Comparison of ENCODE assay signal across 10 cellular contexts in genomic region chr12:66964629-66965028, GRCh38.
DNase-seq lines count a peak whose midpoint lies in the region; ATAC-seq and TF ChIP-seq lines count a peak whose summit lies in the region.
"Had no signal": no experiment of that assay in that cellular context is flagged by ENCODE, and none has a peak within 500 bp of the region (broad histone marks: within the 10 kb centered on the region; RNA-seq: fewer than 3 reads in every experiment).

No MANE protein-coding gene starts in this region.

- no peak overlapping the region for H3K4me3 ChIP-seq in DND-41 (ENCODE audit: low read depth in 1 of 2, low read length in 2 of 2)
- no peak overlapping the region for H3K4me3 ChIP-seq in neural cell (ENCODE audit: low read length)
- H3K4me3 ChIP-seq in upper lobe of right lung, result no peak overlapping the region
- H3K4me3 ChIP-seq in osteoblast (ENCODE audit: insufficient read depth, low read length), result no peak overlapping the region
- H3K4me3 ChIP-seq: gastroesophageal sphincter had no signal

- peak overlapping the region; percentile 93 for H3K27ac Mint-ChIP-seq in activated naive CD4-positive, alpha-beta T cell treated with anti-CD3 and anti-CD28 coated beads, Interleukin-2, amount 50 U/mL, for 24 hours
- no peak overlapping the region for H3K27ac Mint-ChIP-seq in endothelial cell (ENCODE audit: unreplicated experiment)

- no peaks in the 10 kb centered on the region for H3K79me2 ChIP-seq in DND-41 (ENCODE audit: insufficient read depth, low read length)
- H3K79me2 ChIP-seq in neural cell (replicated peaks; ENCODE audit: insufficient read depth, low read length), result no peaks in the 10 kb centered on the region
- no peaks in the 10 kb centered on the region for H3K79me2 ChIP-seq in osteoblast (ENCODE audit: insufficient read depth, low read length)

- no peak for TF ChIP-seq CTCF in DND-41 (IDR thresholded peaks at IDR 0.05; ENCODE audit: borderline replicate concordance, extremely low read depth, low read length, poor library complexity, severe bottlenecking)
- no peak for TF ChIP-seq CTCF in neural cell (IDR thresholded peaks at IDR 0.05; ENCODE audit: poor library complexity, severe bottlenecking)
- no peak for TF ChIP-seq CTCF in upper lobe of right lung (IDR thresholded peaks at IDR 0.05)
- no peak for TF ChIP-seq CTCF in osteoblast (IDR thresholded peaks at IDR 0.05; ENCODE audit: extremely low read depth, low read depth, low read length)
- TF ChIP-seq CTCF in endothelial cell (IDR thresholded peaks at IDR 0.05; ENCODE audit: unreplicated experiment), result no peak

- H3K36me3 ChIP-seq in DND-41 (ENCODE audit: insufficient read depth, low read length) (no peaks in the 10 kb centered on the region), neural cell (ENCODE audit: insufficient read depth, low read length) (no peaks in the 10 kb centered on the region), upper lobe of right lung (no peaks in the 10 kb centered on the region), osteoblast (ENCODE audit: insufficient read depth, low read length) (no peaks in the 10 kb centered on the region)
- H3K36me3 ChIP-seq: gastroesophageal sphincter had no signal

- peaks cover 63% of the 10 kb centered on the region for H3K4me1 Mint-ChIP-seq in activated naive CD4-positive, alpha-beta T cell treated with anti-CD3 and anti-CD28 coated beads, Interleukin-2, amount 50 U/mL, for 24 hours
- H3K4me1 Mint-ChIP-seq in endothelial cell (ENCODE audit: unreplicated experiment), result peaks cover 4% of the 10 kb centered on the region

- H3K9me3 Mint-ChIP-seq in activated naive CD4-positive, alpha-beta T cell treated with anti-CD3 and anti-CD28 coated beads, Interleukin-2, amount 50 U/mL, for 24 hours, result peaks cover 13% of the 10 kb centered on the region
- H3K9me3 Mint-ChIP-seq in endothelial cell (ENCODE audit: unreplicated experiment), result no peaks in the 10 kb centered on the region

- H3K4me3 Mint-ChIP-seq in activated naive CD4-positive, alpha-beta T cell treated with anti-CD3 and anti-CD28 coated beads, Interleukin-2, amount 50 U/mL, for 24 hours, result peak overlapping the region; percentile 43
- no peak overlapping the region for H3K4me3 Mint-ChIP-seq in endothelial cell (ENCODE audit: unreplicated experiment)

- no peaks in the 10 kb centered on the region for H3K27me3 Mint-ChIP-seq in activated naive CD4-positive, alpha-beta T cell treated with anti-CD3 and anti-CD28 coated beads, Interleukin-2, amount 50 U/mL, for 24 hours
- H3K27me3 Mint-ChIP-seq in endothelial cell (ENCODE audit: unreplicated experiment), result no peaks in the 10 kb centered on the region

- no peak overlapping the region for H3K4me2 ChIP-seq in DND-41 (ENCODE audit: insufficient read depth, low read length)
- peak overlapping the region; percentile 37 for H3K4me2 ChIP-seq in neural cell (ENCODE audit: low read length)
- no peak overlapping the region for H3K4me2 ChIP-seq in osteoblast (ENCODE audit: insufficient read depth, low read length)

- no peaks in the 10 kb centered on the region for H4K20me1 ChIP-seq in DND-41 (ENCODE audit: insufficient read depth, low read length)
- no peaks in the 10 kb centered on the region for H4K20me1 ChIP-seq in neural cell (ENCODE audit: insufficient read depth)
- H4K20me1 ChIP-seq in osteoblast (ENCODE audit: insufficient read depth, low read length), result no peaks in the 10 kb centered on the region

- no peak for TF ChIP-seq EP300 in neural cell (conservative IDR thresholded peaks at IDR 0.05; ENCODE audit: poor library complexity, severe bottlenecking)

- DNase-seq in DND-41 (peak; percentile 76), OCI-M1 (lab: John Stamatoyannopoulos, UW) (peak; percentile 14), upper lobe of right lung (no peak), Right ventricle myocardium superior (no peak), osteoblast (ENCODE audit: insufficient read length, low spot score, missing footprints) (no peak), endothelial cell (ENCODE audit: low spot score) (no peak)
- DNase-seq: RPMI8226 had no signal

- H3K9me3 ChIP-seq in DND-41 (ENCODE audit: insufficient read depth, low read length, severe bottlenecking), result no peaks in the 10 kb centered on the region
- no peaks in the 10 kb centered on the region for H3K9me3 ChIP-seq in neural cell (ENCODE audit: low read length)
- H3K9me3 ChIP-seq in upper lobe of right lung, result no peaks in the 10 kb centered on the region
- H3K9me3 ChIP-seq in osteoblast (ENCODE audit: low read depth, low read length), result no peaks in the 10 kb centered on the region
- H3K9me3 ChIP-seq: gastroesophageal sphincter had no signal

- peaks cover 18% of the 10 kb centered on the region for H3K36me3 Mint-ChIP-seq in activated naive CD4-positive, alpha-beta T cell treated with anti-CD3 and anti-CD28 coated beads, Interleukin-2, amount 50 U/mL, for 24 hours
- H3K36me3 Mint-ChIP-seq in endothelial cell (ENCODE audit: low read depth, unreplicated experiment), result no peaks in the 10 kb centered on the region

- ATAC-seq in DND-41 (ENCODE audit: insufficient read depth, low read depth), result peak; percentile 99
- no peak for ATAC-seq in upper lobe of right lung
- ATAC-seq in Right ventricle myocardium superior (ENCODE audit: poor library complexity), result no peak
- ATAC-seq: gastroesophageal sphincter had no signal

- H3K27ac ChIP-seq in DND-41 (ENCODE audit: low read length) (no peak overlapping the region), neural cell (ENCODE audit: low read length) (peak overlapping the region; percentile 97), upper lobe of right lung (no peak overlapping the region), osteoblast (ENCODE audit: low read depth, low read length) (no peak overlapping the region)
- H3K27ac ChIP-seq: gastroesophageal sphincter had no signal

- H3F3A ChIP-seq in neural cell (ENCODE audit: insufficient read depth, low read length, poor library complexity, severe bottlenecking), result no peaks in the 10 kb centered on the region

- no peaks in the 10 kb centered on the region for H3K9me2 ChIP-seq in neural cell (ENCODE audit: insufficient read depth, low read length)

- intact Hi-C loops in upper lobe of right lung (cut with DNase I) (no loop called here), Right ventricle myocardium superior (cut with DNase I) (no loop called here)

- H3K27me3 ChIP-seq in DND-41 (ENCODE audit: insufficient read depth, low read length, poor library complexity) (no peaks in the 10 kb centered on the region), neural cell (ENCODE audit: insufficient read depth, low read depth, low read length) (no peaks in the 10 kb centered on the region), upper lobe of right lung (no peaks in the 10 kb centered on the region), osteoblast (ENCODE audit: insufficient read depth, low read length) (no peaks in the 10 kb centered on the region)
- H3K27me3 ChIP-seq: gastroesophageal sphincter had no signal

- no peak overlapping the region for H3K9ac ChIP-seq in DND-41 (ENCODE audit: low read depth, low read length)
- H3K9ac ChIP-seq in neural cell (ENCODE audit: low read length), result peak overlapping the region; percentile 52

- peaks cover 17% of the 10 kb centered on the region for H3K4me1 ChIP-seq in DND-41 (ENCODE audit: insufficient read depth, low read length)
- H3K4me1 ChIP-seq in upper lobe of right lung, result no peaks in the 10 kb centered on the region
- no peaks in the 10 kb centered on the region for H3K4me1 ChIP-seq in osteoblast (ENCODE audit: insufficient read depth, low read length)
- H3K4me1 ChIP-seq: gastroesophageal sphincter had no signal

- H2AFZ ChIP-seq in DND-41 (ENCODE audit: low read depth, low read length), result no peak overlapping the region
- no peak overlapping the region for H2AFZ ChIP-seq in neural cell (ENCODE audit: low read depth, low read length)
- no peak overlapping the region for H2AFZ ChIP-seq in osteoblast (ENCODE audit: low read length)

- TF ChIP-seq RAD21 in neural cell (conservative IDR thresholded peaks at IDR 0.05), result no peak

TF ChIP-seq in neural cell, 6 proteins besides CTCF, POLR2A, EP300 and RAD21:
- TF ChIP-seq REST (IDR thresholded peaks at IDR 0.05; ENCODE audit: borderline replicate concordance), result no peak
- TF ChIP-seq MXI1 (conservative IDR thresholded peaks at IDR 0.05; ENCODE audit: poor library complexity, severe bottlenecking), result no peak
- no peak for TF ChIP-seq SMC3 (conservative IDR thresholded peaks at IDR 0.05; ENCODE audit: poor library complexity)
- no peak for TF ChIP-seq POLR2AphosphoS5 (IDR thresholded peaks at IDR 0.05)
- TF ChIP-seq TAF1 (IDR thresholded peaks at IDR 0.05; ENCODE audit: low read depth), result no peak
- TF ChIP-seq EZH2 (IDR thresholded peaks at IDR 0.05; ENCODE audit: borderline replicate concordance, insufficient read depth, low read length, poor library complexity, severe bottlenecking), result no peak

Comparison
In these comparisons a context has a peak if more than half of its experiments do, and no peak if none do; other contexts are left out.
1. DNase-seq: peak in DND-41 (single experiment) and OCI-M1 (single experiment); none in upper lobe of right lung (single experiment), Right ventricle myocardium superior (single experiment), osteoblast (single experiment) and endothelial cell (single experiment).